In the genomic region with DNA sequence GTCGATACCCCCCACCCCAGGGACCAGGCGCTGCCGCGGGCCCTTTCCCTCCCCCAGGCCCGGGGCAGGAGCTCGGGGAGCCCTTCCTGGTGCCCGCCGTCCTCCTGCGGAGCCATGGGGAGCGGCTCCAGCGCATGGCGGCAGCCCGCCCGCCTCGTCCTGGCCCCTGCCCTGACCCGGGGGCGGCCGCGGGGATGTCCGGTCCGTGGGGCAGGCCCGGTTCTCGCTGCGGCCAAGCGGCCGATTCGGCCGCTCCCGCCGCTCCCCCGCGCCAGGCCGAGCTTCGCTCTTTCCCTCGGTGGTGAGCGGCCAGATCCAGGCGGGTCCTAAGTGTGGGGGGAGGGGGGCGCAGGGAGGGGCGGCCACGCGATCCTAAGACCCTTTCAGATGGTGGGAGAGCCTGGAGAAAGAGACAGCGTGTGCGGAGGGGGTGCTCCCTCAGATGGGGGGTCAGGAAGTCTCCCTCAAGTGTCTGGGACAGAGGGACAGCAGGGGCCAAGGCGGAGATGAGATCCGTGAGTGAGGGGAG, we compare ENCODE assay signal across 1 cellular context.
TF ChIP-seq lines count a peak whose summit lies in the region.

No MANE protein-coding gene starts in this region.

TF ChIP-seq in K562, 482 proteins besides CTCF, POLR2A, EP300 and RAD21 (continued from another document):
- no peak for TF ChIP-seq BRCA1 (IDR thresholded peaks at IDR 0.05)
- TF ChIP-seq BRCA1 (CRISPR knock-in tag; IDR thresholded peaks at IDR 0.05): no peak
- TF ChIP-seq TRIM28 (IDR thresholded peaks at IDR 0.05): no peak
- no peak for TF ChIP-seq HOXB6 (CRISPR knock-in tag; IDR thresholded peaks at IDR 0.05; ENCODE audit: borderline replicate concordance)
- TF ChIP-seq, protein P1, sequence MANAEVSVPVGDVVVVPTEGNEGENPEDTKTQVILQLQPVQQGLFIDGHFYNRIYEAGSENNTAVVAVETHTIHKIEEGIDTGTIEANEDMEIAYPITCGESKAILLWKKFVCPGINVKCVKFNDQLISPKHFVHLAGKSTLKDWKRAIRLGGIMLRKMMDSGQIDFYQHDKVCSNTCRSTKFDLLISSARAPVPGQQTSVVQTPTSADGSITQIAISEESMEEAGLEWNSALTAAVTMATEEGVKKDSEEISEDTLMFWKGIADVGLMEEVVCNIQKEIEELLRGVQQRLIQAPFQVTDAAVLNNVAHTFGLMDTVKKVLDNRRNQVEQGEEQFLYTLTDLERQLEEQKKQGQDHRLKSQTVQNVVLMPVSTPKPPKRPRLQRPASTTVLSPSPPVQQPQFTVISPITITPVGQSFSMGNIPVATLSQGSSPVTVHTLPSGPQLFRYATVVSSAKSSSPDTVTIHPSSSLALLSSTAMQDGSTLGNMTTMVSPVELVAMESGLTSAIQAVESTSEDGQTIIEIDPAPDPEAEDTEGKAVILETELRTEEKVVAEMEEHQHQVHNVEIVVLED (CRISPR knock-in tag; IDR thresholded peaks at IDR 0.05): no peak
- TF ChIP-seq NCOA6 (IDR thresholded peaks at IDR 0.05): no peak
- peak; percentile 73 for TF ChIP-seq PCBP1 (IDR thresholded peaks at IDR 0.05; ENCODE audit: low read depth, low read length, poor library complexity, severe bottlenecking)
- TF ChIP-seq CTBP1 (IDR thresholded peaks at IDR 0.05; ENCODE audit: borderline replicate concordance): no peak
- TF ChIP-seq ZBTB26 (CRISPR knock-in tag; IDR thresholded peaks at IDR 0.05): no peak
- TF ChIP-seq STAT5B (CRISPR knock-in tag; IDR thresholded peaks at IDR 0.05): no peak
- TF ChIP-seq STAT6 (CRISPR knock-in tag; IDR thresholded peaks at IDR 0.05): no peak
- TF ChIP-seq ZSCAN32 (CRISPR knock-in tag; IDR thresholded peaks at IDR 0.05): no peak
- TF ChIP-seq, protein P2, sequence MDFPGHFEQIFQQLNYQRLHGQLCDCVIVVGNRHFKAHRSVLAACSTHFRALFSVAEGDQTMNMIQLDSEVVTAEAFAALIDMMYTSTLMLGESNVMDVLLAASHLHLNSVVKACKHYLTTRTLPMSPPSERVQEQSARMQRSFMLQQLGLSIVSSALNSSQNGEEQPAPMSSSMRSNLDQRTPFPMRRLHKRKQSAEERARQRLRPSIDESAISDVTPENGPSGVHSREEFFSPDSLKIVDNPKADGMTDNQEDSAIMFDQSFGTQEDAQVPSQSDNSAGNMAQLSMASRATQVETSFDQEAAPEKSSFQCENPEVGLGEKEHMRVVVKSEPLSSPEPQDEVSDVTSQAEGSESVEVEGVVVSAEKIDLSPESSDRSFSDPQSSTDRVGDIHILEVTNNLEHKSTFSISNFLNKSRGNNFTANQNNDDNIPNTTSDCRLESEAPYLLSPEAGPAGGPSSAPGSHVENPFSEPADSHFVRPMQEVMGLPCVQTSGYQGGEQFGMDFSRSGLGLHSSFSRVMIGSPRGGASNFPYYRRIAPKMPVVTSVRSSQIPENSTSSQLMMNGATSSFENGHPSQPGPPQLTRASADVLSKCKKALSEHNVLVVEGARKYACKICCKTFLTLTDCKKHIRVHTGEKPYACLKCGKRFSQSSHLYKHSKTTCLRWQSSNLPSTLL (IDR thresholded peaks at IDR 0.05): no peak
- no peak for TF ChIP-seq FOXJ3 (CRISPR knock-in tag; IDR thresholded peaks at IDR 0.05)
- TF ChIP-seq OTX1 (CRISPR knock-in tag; IDR thresholded peaks at IDR 0.05): no peak
- no peak for TF ChIP-seq RFX1 (IDR thresholded peaks at IDR 0.05)
- no peak for TF ChIP-seq GATAD2B (IDR thresholded peaks at IDR 0.05; ENCODE audit: borderline replicate concordance)
- TF ChIP-seq, protein P3, sequence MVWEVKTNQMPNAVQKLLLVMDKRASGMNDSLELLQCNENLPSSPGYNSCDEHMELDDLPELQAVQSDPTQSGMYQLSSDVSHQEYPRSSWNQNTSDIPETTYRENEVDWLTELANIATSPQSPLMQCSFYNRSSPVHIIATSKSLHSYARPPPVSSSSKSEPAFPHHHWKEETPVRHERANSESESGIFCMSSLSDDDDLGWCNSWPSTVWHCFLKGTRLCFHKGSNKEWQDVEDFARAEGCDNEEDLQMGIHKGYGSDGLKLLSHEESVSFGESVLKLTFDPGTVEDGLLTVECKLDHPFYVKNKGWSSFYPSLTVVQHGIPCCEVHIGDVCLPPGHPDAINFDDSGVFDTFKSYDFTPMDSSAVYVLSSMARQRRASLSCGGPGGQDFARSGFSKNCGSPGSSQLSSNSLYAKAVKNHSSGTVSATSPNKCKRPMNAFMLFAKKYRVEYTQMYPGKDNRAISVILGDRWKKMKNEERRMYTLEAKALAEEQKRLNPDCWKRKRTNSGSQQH (CRISPR knock-in tag; IDR thresholded peaks at IDR 0.05): no peak
- peak; percentile 11; the same call in 1 of the 2 replicates for TF ChIP-seq POLR2G (IDR thresholded peaks at IDR 0.05; ENCODE audit: low read depth, low read length)
- TF ChIP-seq TAF1 (IDR thresholded peaks at IDR 0.05; ENCODE audit: control insufficient read depth, extremely low read depth, insufficient read depth, low read length, severe bottlenecking): peak; percentile 36
- TF ChIP-seq ZNF384 (IDR thresholded peaks at IDR 0.05; ENCODE audit: low read depth, low read length): no peak
- TF ChIP-seq MAFF (IDR thresholded peaks at IDR 0.05; ENCODE audit: low read length): no peak
- TF ChIP-seq NONO (IDR thresholded peaks at IDR 0.05; ENCODE audit: low read depth in 2 of 2, low read length in 1 of 2): peak in 1 of 2 experiments; percentile 41; a peak in 1 of 4 replicates
- TF ChIP-seq DEAF1 (CRISPR knock-in tag; IDR thresholded peaks at IDR 0.05): no peak
